ENCODE assay signal across 15 cellular contexts in the genomic region with DNA sequence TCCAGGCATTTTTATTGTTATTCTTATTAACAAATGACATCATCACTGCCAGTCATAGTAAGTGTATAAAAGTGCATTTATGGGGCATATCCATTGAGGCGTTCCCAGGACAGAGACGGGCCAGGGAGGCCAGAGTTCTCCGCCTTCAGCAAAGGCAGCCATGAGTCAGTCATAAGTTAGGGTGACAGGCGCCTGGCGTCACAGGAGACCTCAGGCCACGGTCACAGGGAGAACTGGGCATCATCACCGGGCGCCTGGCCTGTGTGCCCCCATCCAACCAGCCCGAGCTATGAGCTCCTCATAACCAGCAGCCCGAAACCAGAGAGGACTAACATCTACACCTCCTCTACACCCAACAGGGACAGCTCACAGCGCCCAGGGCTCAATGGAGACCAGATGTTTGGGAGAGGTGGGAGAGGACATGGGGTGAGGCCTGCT.
DNase-seq lines count a peak whose midpoint lies in the region; ATAC-seq and TF ChIP-seq lines count a peak whose summit lies in the region.
"Had no signal": no experiment of that assay in that cellular context is flagged by ENCODE, and none has a peak within 500 bp of the region (broad histone marks: within the 10 kb centered on the region; RNA-seq: fewer than 3 reads in every experiment).

No MANE protein-coding gene starts in this region.

- DNase-seq in GM23248 (peak; percentile 24), Peyer's patch (peak in 2 of 3 donors; percentile 18 to 29), islet precursor cell (peak; percentile 31), stomach (peak; percentile 25), neural progenitor cell (ENCODE audit: low spot score) (no peak), NCI-H446 treated with DMSO at 0.1 percent for 48 hours (lab: John Stamatoyannopoulos, UW) (no peak)
- DNase-seq in T-helper 2 cell treated with Interferon-gamma antibody and Interleukin-4, amounts not matched to agents 5 μg/mL and 100 μg/mL, for 36 hours (ENCODE audit: low spot score) = no peak
- DNase-seq: activated CD4-positive, alpha-beta memory T cell treated with anti-CD3 and anti-CD28 coated beads for 36 hours; activated T-cell treated with anti-CD3 and anti-CD28 coated beads, Interleukin-2, amount 50 U/mL, for 24 hours; colonic mucosa; NCI-H526 treated with DMSO at 0.1 percent for 48 hours had no signal

- H3K9me3 Mint-ChIP-seq in neural progenitor cell = peaks cover 21% of the 10 kb centered on the region
- peaks cover 4% of the 10 kb centered on the region for H3K9me3 Mint-ChIP-seq in T-helper 2 cell treated with Interferon-gamma antibody and Interleukin-4, amounts not matched to agents 5 μg/mL and 100 μg/mL, for 36 hours

- H3K27ac Mint-ChIP-seq in neural progenitor cell = no peak overlapping the region
- H3K27ac Mint-ChIP-seq in T-helper 2 cell treated with Interferon-gamma antibody and Interleukin-4, amounts not matched to agents 5 μg/mL and 100 μg/mL, for 36 hours = no peak overlapping the region
- H3K27ac Mint-ChIP-seq: activated CD4-positive, alpha-beta memory T cell treated with anti-CD3 and anti-CD28 coated beads for 36 hours; activated T-cell treated with anti-CD3 and anti-CD28 coated beads, Interleukin-2, amount 50 U/mL, for 24 hours; brain; mesothelial cell of epicardium had no signal

- peaks cover 2% of the 10 kb centered on the region for H3K36me3 Mint-ChIP-seq in neural progenitor cell
- no peaks in the 10 kb centered on the region for H3K36me3 Mint-ChIP-seq in T-helper 2 cell treated with Interferon-gamma antibody and Interleukin-4, amounts not matched to agents 5 μg/mL and 100 μg/mL, for 36 hours (ENCODE audit: low read depth)
- H3K36me3 Mint-ChIP-seq: brain, mesothelial cell of epicardium had no signal

- H3K79me2 ChIP-seq in GM23248 (ENCODE audit: insufficient read depth) = no peaks in the 10 kb centered on the region
- H3K79me2 ChIP-seq in neural progenitor cell (ENCODE audit: low read depth) = no peaks in the 10 kb centered on the region

- no peak for TF ChIP-seq EP300 in stomach (IDR thresholded peaks at IDR 0.05)

- no peaks in the 10 kb centered on the region for H3K9me2 ChIP-seq in GM23248 (ENCODE audit: insufficient read depth)

- H3K4me1 ChIP-seq in GM23248 (ENCODE audit: insufficient read depth) (no peaks in the 10 kb centered on the region), Peyer's patch (peaks cover 0 to 4% (median 0%) of the 10 kb centered on the region in 4 donors), stomach (peaks cover 17 to 43% (median 24%) of the 10 kb centered on the region in 4 donors), neural progenitor cell (no peaks in the 10 kb centered on the region)

- WGBS in GM23248 (ENCODE audit: low coverage in 1 of 2, low lambda C conversion rate in 2 of 2, missing lambda C conversion rate in 2 of 2), 2 experiments = 41% methylated on average over 11 of the region's 11 CpGs
- WGBS in stomach, 5 donors = 81 to 90% (median 87%) methylated on average over 11 of the region's 11 CpGs

- H3K36me3 ChIP-seq in GM23248 (ENCODE audit: low read depth) = no peaks in the 10 kb centered on the region
- no peaks in the 10 kb centered on the region for H3K36me3 ChIP-seq in Peyer's patch
- no peaks in the 10 kb centered on the region for H3K36me3 ChIP-seq in stomach
- H3K36me3 ChIP-seq in neural progenitor cell = no peaks in the 10 kb centered on the region
- H3K36me3 ChIP-seq: colonic mucosa had no signal

- H3K9me3 ChIP-seq in GM23248 (ENCODE audit: low read depth) = no peaks in the 10 kb centered on the region
- H3K9me3 ChIP-seq in Peyer's patch = peaks cover 0 to 5% (median 3%) of the 10 kb centered on the region in 4 donors
- H3K9me3 ChIP-seq in stomach = peaks cover 3 to 9% (median 5%) of the 10 kb centered on the region in 4 donors
- no peaks in the 10 kb centered on the region for H3K9me3 ChIP-seq in neural progenitor cell (ENCODE audit: low read depth)
- H3K9me3 ChIP-seq: colonic mucosa had no signal

- no peak overlapping the region for H2AFZ ChIP-seq in GM23248
- no peak overlapping the region for H2AFZ ChIP-seq in neural progenitor cell (replicated peaks)

- H3K9ac ChIP-seq in GM23248 (no peak overlapping the region), neural progenitor cell (no peak overlapping the region)

- peaks cover 9% of the 10 kb centered on the region for H3K4me1 Mint-ChIP-seq in neural progenitor cell
- no peaks in the 10 kb centered on the region for H3K4me1 Mint-ChIP-seq in T-helper 2 cell treated with Interferon-gamma antibody and Interleukin-4, amounts not matched to agents 5 μg/mL and 100 μg/mL, for 36 hours (ENCODE audit: low read depth)

- no peak overlapping the region for H3K4me3 Mint-ChIP-seq in neural progenitor cell
- no peak overlapping the region for H3K4me3 Mint-ChIP-seq in T-helper 2 cell treated with Interferon-gamma antibody and Interleukin-4, amounts not matched to agents 5 μg/mL and 100 μg/mL, for 36 hours
- H3K4me3 Mint-ChIP-seq: activated CD4-positive, alpha-beta memory T cell treated with anti-CD3 and anti-CD28 coated beads for 36 hours; activated T-cell treated with anti-CD3 and anti-CD28 coated beads, Interleukin-2, amount 50 U/mL, for 24 hours; brain; mesothelial cell of epicardium had no signal

- in situ Hi-C loops in GM23248 (cut with MboI) = no loop called here

- no peak for TF ChIP-seq CTCF in Peyer's patch (IDR thresholded peaks at IDR 0.05)
- TF ChIP-seq CTCF in stomach (IDR thresholded peaks at IDR 0.05) = no peak
- TF ChIP-seq CTCF in neural progenitor cell (IDR thresholded peaks at IDR 0.05) = no peak

- H3F3A ChIP-seq in GM23248 (ENCODE audit: insufficient read depth) (no peaks in the 10 kb centered on the region), neural progenitor cell (ENCODE audit: low read depth) (no peaks in the 10 kb centered on the region)

- H3K4me2 ChIP-seq in GM23248 (ENCODE audit: unreplicated experiment) (no peak overlapping the region), neural progenitor cell (no peak overlapping the region)

- peaks cover 6% of the 10 kb centered on the region for H3K27me3 Mint-ChIP-seq in neural progenitor cell (ENCODE audit: insufficient read depth, low read depth)
- H3K27me3 Mint-ChIP-seq in T-helper 2 cell treated with Interferon-gamma antibody and Interleukin-4, amounts not matched to agents 5 μg/mL and 100 μg/mL, for 36 hours (ENCODE audit: low read depth) = peaks cover 5% of the 10 kb centered on the region
- H3K27me3 Mint-ChIP-seq: activated CD4-positive, alpha-beta memory T cell treated with anti-CD3 and anti-CD28 coated beads for 36 hours; activated T-cell treated with anti-CD3 and anti-CD28 coated beads, Interleukin-2, amount 50 U/mL, for 24 hours had no signal

- TF ChIP-seq POLR2A in Peyer's patch (IDR thresholded peaks at IDR 0.05) (no peak), stomach (IDR thresholded peaks at IDR 0.05) (no peak)

- intact Hi-C loops in stomach (cut with DNase I; ENCODE audit: low total_unique reads) = no loop called here

- ATAC-seq in HG02588 (IDR thresholded peaks at IDR 0.05; ENCODE audit: unreplicated experiment) = no peak
- ATAC-seq: activated naive CD4-positive, alpha-beta T cell treated with anti-CD3 and anti-CD28 coated beads, Interleukin-2, amount 50 U/mL, for 72 hours had no signal

- H3K27ac ChIP-seq in GM23248 = no peak overlapping the region
- H3K27ac ChIP-seq in Peyer's patch = no peak overlapping the region
- peak overlapping the region in 3 of 5 donors; percentile 16 to 63 (median 37) for H3K27ac ChIP-seq in stomach
- no peak overlapping the region for H3K27ac ChIP-seq in neural progenitor cell
- H3K27ac ChIP-seq: colonic mucosa had no signal

- no peak overlapping the region for H3K4me3 ChIP-seq in GM23248
- no peak overlapping the region for H3K4me3 ChIP-seq in Peyer's patch
- H3K4me3 ChIP-seq in stomach = no peak overlapping the region
- H3K4me3 ChIP-seq in neural progenitor cell = no peak overlapping the region
- H3K4me3 ChIP-seq: colonic mucosa had no signal

- no peaks in the 10 kb centered on the region for H3K27me3 ChIP-seq in GM23248 (replicated peaks; ENCODE audit: insufficient read depth)
- H3K27me3 ChIP-seq in Peyer's patch = no peaks in the 10 kb centered on the region
- no peaks in the 10 kb centered on the region for H3K27me3 ChIP-seq in stomach
- no peaks in the 10 kb centered on the region for H3K27me3 ChIP-seq in neural progenitor cell
- H3K27me3 ChIP-seq: colonic mucosa had no signal

- no peaks in the 10 kb centered on the region for H4K20me1 ChIP-seq in GM23248 (ENCODE audit: insufficient read depth)
- no peaks in the 10 kb centered on the region for H4K20me1 ChIP-seq in neural progenitor cell (ENCODE audit: low read depth)

Comparison
In these comparisons a context has a peak if more than half of its experiments do, and no peak if none do; other contexts are left out.
1. DNase-seq: peak in GM23248 (single experiment), Peyer's patch (2 of 3), islet precursor cell (single experiment) and stomach (single experiment); none in neural progenitor cell (single experiment), T-helper 2 cell treated with Interferon-gamma antibody and Interleukin-4, amounts not matched to agents 5 μg/mL and 100 μg/mL, for 36 hours (single experiment) and NCI-H446 treated with DMSO at 0.1 percent for 48 hours (single experiment).
2. H3K27ac ChIP-seq: peak in stomach (3 of 5); none in GM23248 (single experiment), Peyer's patch (0 of 4) and neural progenitor cell (single experiment).